15 cellular contexts compared by ENCODE assay signal in the genomic region with DNA sequence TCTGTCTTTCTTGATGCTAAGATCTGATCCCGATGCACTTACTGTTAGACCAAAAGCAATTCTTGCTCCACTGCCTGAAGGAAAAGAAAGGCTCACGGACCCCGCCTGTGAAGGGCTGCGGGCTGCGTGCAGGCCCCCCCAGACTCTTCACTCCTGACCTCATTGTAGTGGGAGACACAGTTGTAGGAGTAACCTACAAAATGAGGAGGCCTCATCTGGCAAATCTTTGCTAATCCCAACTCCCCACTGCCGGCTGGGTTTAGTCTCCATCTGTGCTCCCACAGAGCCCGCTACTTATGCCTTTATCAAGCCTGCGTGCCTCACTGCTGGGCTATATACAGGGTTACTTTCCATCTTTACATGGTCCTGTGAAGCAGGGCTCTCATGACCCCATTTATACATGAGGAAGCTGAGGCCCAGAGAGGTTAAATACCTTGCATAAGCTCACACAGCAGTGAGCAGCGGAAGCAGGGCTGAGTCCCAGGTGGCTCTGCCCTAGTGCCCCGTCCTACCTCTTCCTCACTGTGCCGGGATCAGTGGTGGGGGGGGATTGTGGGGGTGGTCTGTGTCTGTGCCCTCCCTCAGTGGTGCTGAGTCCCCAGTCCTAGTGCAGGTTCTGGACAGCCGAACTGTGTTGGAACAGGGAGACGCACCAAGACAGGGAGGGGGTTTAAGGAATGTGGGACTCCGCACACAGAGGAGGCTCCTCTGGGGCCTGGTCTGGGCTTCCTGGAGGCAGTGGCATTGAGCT. TPM values are rescaled to one million over a fixed set of nuclear protein-coding genes. Genes with fewer than 3 reads are reported as not detected.
DNase-seq lines count a peak whose midpoint lies in the region; FAIRE-seq and TF ChIP-seq lines count a peak whose summit lies in the region.
"Had no signal": no experiment of that assay in that cellular context is flagged by ENCODE, and none has a peak within 500 bp of the region (broad histone marks: within the 10 kb centered on the region; RNA-seq: fewer than 3 reads in every experiment).

No MANE protein-coding gene starts in this region.

- H3K4me2 ChIP-seq in BLaER1, result peak overlapping the region; percentile 17
- peak overlapping the region; percentile 18 for H3K4me2 ChIP-seq in neural progenitor cell
- H3K4me2 ChIP-seq: KMS-11 had no signal

- H2AFZ ChIP-seq in neural progenitor cell (replicated peaks), result no peak overlapping the region

- no peak overlapping the region for H3K4me3 Mint-ChIP-seq in neural progenitor cell
- H3K4me3 Mint-ChIP-seq: CD8-positive, alpha-beta T cell had no signal

- peak; percentile 89 for DNase-seq in D721Med (ENCODE audit: insufficient read length, low spot score)
- DNase-seq in coronary artery (ENCODE audit: low spot score), result peak; percentile 52
- DNase-seq in neural progenitor cell (ENCODE audit: low spot score), result no peak
- DNase-seq in hepatic stellate cell (ENCODE audit: low spot score), result no peak
- DNase-seq in hippocampal formation (lab: John Stamatoyannopoulos, UW), result no peak
- no peak for DNase-seq in RWPE1 (ENCODE audit: low spot score)
- DNase-seq: BE2C; CD8-positive, alpha-beta T cell; NCI-H1092 treated with DMSO at 0.1 percent for 48 hours; NCI-H1694; NCI-H2107 had no signal

- no peaks in the 10 kb centered on the region for H3K36me3 ChIP-seq in BLaER1
- no peaks in the 10 kb centered on the region for H3K36me3 ChIP-seq in neural progenitor cell
- H3K36me3 ChIP-seq: BE2C, Peyer's patch had no signal

- no peaks in the 10 kb centered on the region for H3F3A ChIP-seq in neural progenitor cell (ENCODE audit: low read depth)

- peak; percentile 60 for FAIRE-seq in D721Med (lab: Jason Lieb, UNC)
- FAIRE-seq: H1 had no signal

- H3K4me1 Mint-ChIP-seq in neural progenitor cell, result peaks cover 17% of the 10 kb centered on the region

- peaks cover 26% of the 10 kb centered on the region for H3K4me1 ChIP-seq in BLaER1
- H3K4me1 ChIP-seq in neural progenitor cell, result peaks cover 17% of the 10 kb centered on the region
- H3K4me1 ChIP-seq: BE2C, Peyer's patch had no signal

- no peak for TF ChIP-seq CTCF in D721Med (IDR thresholded peaks at IDR 0.05; ENCODE audit: insufficient read depth, missing control alignments)
- TF ChIP-seq CTCF in coronary artery (IDR thresholded peaks at IDR 0.05), result no peak
- TF ChIP-seq CTCF in neural progenitor cell (IDR thresholded peaks at IDR 0.05), result no peak
- TF ChIP-seq CTCF in RWPE1 (conservative IDR thresholded peaks at IDR 0.05; ENCODE audit: low read depth), result no peak

- H3K9ac ChIP-seq in BLaER1, result no peak overlapping the region
- H3K9ac ChIP-seq in neural progenitor cell, result no peak overlapping the region
- H3K9ac ChIP-seq: KMS-11 had no signal

- H4K20me1 ChIP-seq in BLaER1 (no peaks in the 10 kb centered on the region), neural progenitor cell (ENCODE audit: low read depth) (no peaks in the 10 kb centered on the region)

- H3K27ac Mint-ChIP-seq in neural progenitor cell, result peak overlapping the region; percentile 42
- H3K27ac Mint-ChIP-seq: CD8-positive, alpha-beta T cell had no signal

- H3K27me3 Mint-ChIP-seq in neural progenitor cell (ENCODE audit: insufficient read depth, low read depth), result peaks cover 4% of the 10 kb centered on the region

- no peak overlapping the region for H3K4me3 ChIP-seq in BLaER1
- no peak overlapping the region for H3K4me3 ChIP-seq in coronary artery
- no peak overlapping the region for H3K4me3 ChIP-seq in neural progenitor cell
- H3K4me3 ChIP-seq: Peyer's patch had no signal

- H3K27ac ChIP-seq in BLaER1 (no peak overlapping the region; the same call in 1 of the 2 replicates), coronary artery (no peak overlapping the region), neural progenitor cell (no peak overlapping the region), RWPE1 (no peak overlapping the region)
- H3K27ac ChIP-seq: KMS-11, Peyer's patch had no signal

- no peaks in the 10 kb centered on the region for H3K27me3 ChIP-seq in BLaER1
- no peaks in the 10 kb centered on the region for H3K27me3 ChIP-seq in neural progenitor cell
- H3K27me3 ChIP-seq: BE2C, Peyer's patch had no signal

- no peaks in the 10 kb centered on the region for H3K9me3 ChIP-seq in BLaER1
- H3K9me3 ChIP-seq in neural progenitor cell (ENCODE audit: low read depth), result no peaks in the 10 kb centered on the region
- H3K9me3 ChIP-seq: BE2C, Peyer's patch had no signal

- no peaks in the 10 kb centered on the region for H3K79me2 ChIP-seq in neural progenitor cell (ENCODE audit: low read depth)

- CTCF ChIA-PET in RWPE1 (lab: Yijun Ruan, JAX), result interaction anchor here (0.5 to 1.8 kb wide), 4 partner anchors 10 to 511 kb away, joined by 3 to 9 read pairs (median 6); no protein-coding TSS in a partner anchor

- H3K9me3 Mint-ChIP-seq in neural progenitor cell, result no peaks in the 10 kb centered on the region
- H3K9me3 Mint-ChIP-seq: CD8-positive, alpha-beta T cell had no signal

- POLR2A ChIA-PET in RWPE1 (lab: Yijun Ruan, JAX; ENCODE audit: low non-redundant PET), result no interaction called here

- H3K36me3 Mint-ChIP-seq in neural progenitor cell, result no peaks in the 10 kb centered on the region
- H3K36me3 Mint-ChIP-seq: CD8-positive, alpha-beta T cell had no signal

RNA-seq across cellular contexts. Expression of a gene that starts 43.9 kb away (rescaled TPM):
- 183 and 185 TPM in 2 replicates for total RNA-seq in neural progenitor cell (ENCODE audit: low replicate concordance)

Comparison
In these comparisons a context has a peak if more than half of its experiments do, and no peak if none do; other contexts are left out.
1. DNase-seq: peak in D721Med (single experiment) and coronary artery (single experiment); none in neural progenitor cell (single experiment), hepatic stellate cell (single experiment), hippocampal formation (0 of 2) and RWPE1 (single experiment).